In genomic region chr12:47778842-47779241, GRCh38 we compare ENCODE assay signal across 2 cellular contexts.
TF ChIP-seq lines count a peak whose summit lies in the region.

No MANE protein-coding gene starts in this region.

TF ChIP-seq in A549, 52 proteins besides CTCF, POLR2A, EP300 and RAD21:
- TF ChIP-seq CBX2 (IDR thresholded peaks at IDR 0.05; ENCODE audit: borderline replicate concordance, low read depth), result no peak
- 0 out of 2 replicates have a peak, but pooled peaks have one; percentile 30 for TF ChIP-seq POLR2AphosphoS2 (conservative IDR thresholded peaks at IDR 0.05; ENCODE audit: low read length)
- TF ChIP-seq ZC3H11A (IDR thresholded peaks at IDR 0.05), result no peak
- no peak for TF ChIP-seq MAX (IDR thresholded peaks at IDR 0.05)

TF ChIP-seq in GM23338, 12 proteins besides CTCF, POLR2A, EP300 and RAD21 (continued from another document):
- TF ChIP-seq ZNF114 (CRISPR knock-in tag; IDR thresholded peaks at IDR 0.05) (no peak), CREB1 (CRISPR knock-in tag; IDR thresholded peaks at IDR 0.05; ENCODE audit: low read depth) (no peak), EZH2phosphoT487 (IDR thresholded peaks at IDR 0.05; ENCODE audit: unreplicated experiment) (no peak), JUNB (IDR thresholded peaks at IDR 0.05; ENCODE audit: unreplicated experiment) (no peak)
